ENCODE assay signal across 1 cellular context in the genomic region with DNA sequence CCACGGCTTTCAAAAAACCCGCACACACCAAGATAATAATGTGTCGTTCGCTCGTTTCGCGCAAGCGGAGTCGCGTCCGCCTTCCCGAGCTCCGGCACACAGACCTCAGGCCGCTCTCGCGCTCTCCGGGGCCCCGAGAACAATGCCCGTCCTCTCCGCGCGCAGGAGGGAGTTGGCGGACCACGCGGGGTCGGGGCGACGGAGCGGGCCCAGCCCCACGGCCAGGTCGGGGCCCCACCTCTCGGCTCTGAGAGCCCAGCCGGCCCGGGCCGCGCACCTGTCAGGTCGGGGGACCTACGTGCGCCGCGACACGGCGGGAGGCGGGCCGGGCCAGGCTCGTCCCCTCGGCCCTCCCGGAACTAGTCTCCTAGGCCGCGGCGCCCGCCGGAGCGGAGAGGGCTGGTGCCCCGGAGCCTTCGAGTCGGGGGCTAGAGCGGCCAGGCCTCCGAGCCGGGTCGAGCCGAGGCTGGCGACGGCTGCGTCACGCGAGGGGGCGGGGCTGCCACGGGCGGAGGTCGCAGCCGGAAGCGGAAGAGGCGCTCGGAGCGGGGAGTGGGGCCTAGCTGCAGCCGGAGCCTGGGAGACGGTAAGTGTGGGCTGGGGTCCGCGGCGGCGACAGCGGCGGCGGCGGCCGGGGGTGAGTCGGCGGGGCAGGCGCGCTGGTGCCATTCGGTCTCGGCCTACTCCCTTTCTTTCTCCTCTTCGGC.
TF ChIP-seq lines count a peak whose summit lies in the region.

A gene (plus strand): TSS at position 524 of the 707 bp plus-strand sequence. CDS start 3,361 bp downstream, outside the sequence.

TF ChIP-seq in WTC11, 78 proteins besides CTCF, POLR2A, EP300 and RAD21 (continued from another document):
- TF ChIP-seq, protein P1, sequence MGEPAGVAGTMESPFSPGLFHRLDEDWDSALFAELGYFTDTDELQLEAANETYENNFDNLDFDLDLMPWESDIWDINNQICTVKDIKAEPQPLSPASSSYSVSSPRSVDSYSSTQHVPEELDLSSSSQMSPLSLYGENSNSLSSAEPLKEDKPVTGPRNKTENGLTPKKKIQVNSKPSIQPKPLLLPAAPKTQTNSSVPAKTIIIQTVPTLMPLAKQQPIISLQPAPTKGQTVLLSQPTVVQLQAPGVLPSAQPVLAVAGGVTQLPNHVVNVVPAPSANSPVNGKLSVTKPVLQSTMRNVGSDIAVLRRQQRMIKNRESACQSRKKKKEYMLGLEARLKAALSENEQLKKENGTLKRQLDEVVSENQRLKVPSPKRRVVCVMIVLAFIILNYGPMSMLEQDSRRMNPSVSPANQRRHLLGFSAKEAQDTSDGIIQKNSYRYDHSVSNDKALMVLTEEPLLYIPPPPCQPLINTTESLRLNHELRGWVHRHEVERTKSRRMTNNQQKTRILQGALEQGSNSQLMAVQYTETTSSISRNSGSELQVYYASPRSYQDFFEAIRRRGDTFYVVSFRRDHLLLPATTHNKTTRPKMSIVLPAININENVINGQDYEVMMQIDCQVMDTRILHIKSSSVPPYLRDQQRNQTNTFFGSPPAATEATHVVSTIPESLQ (CRISPR knock-in tag; IDR thresholded peaks at IDR 0.05) = no peak
- TF ChIP-seq, protein P2, sequence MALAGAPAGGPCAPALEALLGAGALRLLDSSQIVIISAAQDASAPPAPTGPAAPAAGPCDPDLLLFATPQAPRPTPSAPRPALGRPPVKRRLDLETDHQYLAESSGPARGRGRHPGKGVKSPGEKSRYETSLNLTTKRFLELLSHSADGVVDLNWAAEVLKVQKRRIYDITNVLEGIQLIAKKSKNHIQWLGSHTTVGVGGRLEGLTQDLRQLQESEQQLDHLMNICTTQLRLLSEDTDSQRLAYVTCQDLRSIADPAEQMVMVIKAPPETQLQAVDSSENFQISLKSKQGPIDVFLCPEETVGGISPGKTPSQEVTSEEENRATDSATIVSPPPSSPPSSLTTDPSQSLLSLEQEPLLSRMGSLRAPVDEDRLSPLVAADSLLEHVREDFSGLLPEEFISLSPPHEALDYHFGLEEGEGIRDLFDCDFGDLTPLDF (CRISPR knock-in tag; IDR thresholded peaks at IDR 0.05) = 0 out of 2 replicates have a peak, but pooled peaks have one; percentile 42
